ENCODE assay signal across 1 cellular context in genomic region chr12:95858451-95859343, GRCh38.
TF ChIP-seq lines count a peak whose summit lies in the region.

Gene SNRPF, plus strand, starts transcription at chr12:95858952. Its CDS starts 122 bp downstream, at chr12:95859074.

TF ChIP-seq in K562, 482 proteins besides CTCF, POLR2A, EP300 and RAD21 (continued from another document and continues in another):
- peak; percentile 77 for TF ChIP-seq ARID4B (CRISPR knock-in tag; IDR thresholded peaks at IDR 0.05)
- peak; percentile 70 for TF ChIP-seq CREM (IDR thresholded peaks at IDR 0.05; ENCODE audit: low read depth)
- TF ChIP-seq NKRF (IDR thresholded peaks at IDR 0.05; ENCODE audit: borderline replicate concordance) = peak; percentile 90; the same call in 1 of the 2 replicates
- peak; percentile 52; the same call in 1 of the 2 replicates for TF ChIP-seq ETS1 (conservative IDR thresholded peaks at IDR 0.05; ENCODE audit: control insufficient read depth, low read depth, low read length)
- no peak for TF ChIP-seq ILF3 (IDR thresholded peaks at IDR 0.05; ENCODE audit: borderline replicate concordance)
- no peak; the same call in 1 of the 2 replicates for TF ChIP-seq ZNF395 (CRISPR knock-in tag; IDR thresholded peaks at IDR 0.05)
- TF ChIP-seq ZNF695 (CRISPR knock-in tag; IDR thresholded peaks at IDR 0.05) = no peak
- TF ChIP-seq JUND (IDR thresholded peaks at IDR 0.05; ENCODE audit: borderline replicate concordance, low read depth, low read length) = 0 out of 2 replicates have a peak, but pooled peaks have one; percentile 30
- TF ChIP-seq JUND (tag; IDR thresholded peaks at IDR 0.05; ENCODE audit: borderline replicate concordance, low read depth, low read length) = no peak; the same call in 2 of the 3 replicates
- TF ChIP-seq XRCC5 (IDR thresholded peaks at IDR 0.05; ENCODE audit: low read depth, low read length) = peak; percentile 51; the same call in 1 of the 2 replicates
- TF ChIP-seq ZKSCAN3 (CRISPR knock-in tag; IDR thresholded peaks at IDR 0.05) = no peak
- TF ChIP-seq HINFP (tag; conservative IDR thresholded peaks at IDR 0.05; ENCODE audit: low read depth) = peak; percentile 83
- TF ChIP-seq RNF2 (IDR thresholded peaks at IDR 0.05) = 0 out of 2 replicates have a peak, but pooled peaks have one; percentile 21
- TF ChIP-seq RBBP5 (IDR thresholded peaks at IDR 0.05; ENCODE audit: borderline replicate concordance, insufficient read depth, low read length, poor library complexity, severe bottlenecking) = peak; percentile 99
- TF ChIP-seq NCOR1 (IDR thresholded peaks at IDR 0.05) = no peak
- TF ChIP-seq BRF1 (IDR thresholded peaks at IDR 0.05; ENCODE audit: borderline replicate concordance, extremely low read depth, insufficient read length) = no peak
- TF ChIP-seq CHAMP1 (IDR thresholded peaks at IDR 0.05) = peak; percentile 67; the same call in 1 of the 2 replicates
- peak; percentile 99 for TF ChIP-seq RFX1 (IDR thresholded peaks at IDR 0.05)
- TF ChIP-seq ZNF175 (CRISPR knock-in tag; IDR thresholded peaks at IDR 0.05; ENCODE audit: low read depth) = no peak
- TF ChIP-seq CREB3L1 (IDR thresholded peaks at IDR 0.05; ENCODE audit: borderline replicate concordance, low read depth) = peak; percentile 66; the same call in 1 of the 2 replicates
- TF ChIP-seq GTF2F1 (IDR thresholded peaks at IDR 0.05; ENCODE audit: low read depth, low read length) = 0 out of 2 replicates have a peak, but pooled peaks have one; percentile 40
- peak; percentile 99 for TF ChIP-seq MBD2 (IDR thresholded peaks at IDR 0.05; ENCODE audit: borderline replicate concordance, low read depth)
- peak; percentile 31; the same call in 1 of the 2 replicates for TF ChIP-seq ZBTB33 (CRISPR knock-in tag; IDR thresholded peaks at IDR 0.05)
- peak; percentile 41; the same call in 1 of the 2 replicates for TF ChIP-seq MTA3 (IDR thresholded peaks at IDR 0.05; ENCODE audit: borderline replicate concordance)
- no peak for TF ChIP-seq ZNF324 (CRISPR knock-in tag; IDR thresholded peaks at IDR 0.05)
- TF ChIP-seq NEUROD1 (IDR thresholded peaks at IDR 0.05; ENCODE audit: borderline replicate concordance, low read depth, low read length, partially characterized antibody) = peak; percentile 98
- TF ChIP-seq TAF7 (tag; IDR thresholded peaks at IDR 0.05) = no peak
- TF ChIP-seq FOXK2 (conservative IDR thresholded peaks at IDR 0.05 in 1 of 2, IDR thresholded peaks at IDR 0.05 in 1 of 2; ENCODE audit: low read depth in 2 of 2) = peak; percentile 65 to 70; a peak in 2 of 4 replicates
- peak; percentile 57; the same call in 1 of the 2 replicates for TF ChIP-seq HBP1 (CRISPR knock-in tag; IDR thresholded peaks at IDR 0.05)
- 0 out of 4 replicates have a peak, but pooled peaks of 1 of the 2 experiments have one; percentile 9 for TF ChIP-seq ZMIZ1 (IDR thresholded peaks at IDR 0.05; ENCODE audit: low read depth in 2 of 2, low read length in 2 of 2)
- TF ChIP-seq MEF2D (tag; conservative IDR thresholded peaks at IDR 0.05; ENCODE audit: low read depth) = peak; percentile 40; the same call in 1 of the 2 replicates
